23 cellular contexts compared by ENCODE assay signal in genomic region chr15:74464897-74465296, GRCh38. TPM values are rescaled to one million over a fixed set of nuclear protein-coding genes. Genes with fewer than 3 reads are reported as not detected.
DNase-seq lines count a peak whose midpoint lies in the region; ATAC-seq and TF ChIP-seq lines count a peak whose summit lies in the region.
"Had no signal": no experiment of that assay in that cellular context is flagged by ENCODE, and none has a peak within 500 bp of the region (broad histone marks: within the 10 kb centered on the region; RNA-seq: fewer than 3 reads in every experiment).

No MANE protein-coding gene starts in this region.

- no peak for ATAC-seq in activated naive CD8-positive, alpha-beta T cell treated with anti-CD3 and anti-CD28 coated beads, Interleukin-2, amount 10 ng/mL, durations not matched to agents 7 days and 5 days (ENCODE audit: low read depth)
- ATAC-seq: GM23338 had no signal

- H3K4me3 ChIP-seq in MG63: no peak overlapping the region
- H3K4me3 ChIP-seq: BLaER1, GM23338, HAP-1, PC-9 had no signal

- H3K4me1 Mint-ChIP-seq in activated naive CD8-positive, alpha-beta T cell treated with anti-CD3 and anti-CD28 coated beads, Interleukin-2, amount 10 ng/mL, durations not matched to agents 7 days and 5 days: peaks cover 36% of the 10 kb centered on the region
- H3K4me1 Mint-ChIP-seq in activated naive CD8-positive, alpha-beta T cell treated with anti-CD3 and anti-CD28 coated beads for 36 hours: peaks cover 34% of the 10 kb centered on the region
- peaks cover 37% of the 10 kb centered on the region for H3K4me1 Mint-ChIP-seq in activated T-helper 2 cell treated with anti-CD3 and anti-CD28 coated beads, Interferon-gamma antibody, Interleukin-2, Interleukin-4, amounts not matched to agents 10 μg/mL and 5 μg/mL and 100 μg/mL, durations not matched to agents 14 hours and 24 hours and 36 hours (ENCODE audit: low read depth)

- H3K27ac Mint-ChIP-seq in activated naive CD8-positive, alpha-beta T cell treated with anti-CD3 and anti-CD28 coated beads, Interleukin-2, amount 10 ng/mL, durations not matched to agents 7 days and 5 days: no peak overlapping the region
- no peak overlapping the region for H3K27ac Mint-ChIP-seq in activated naive CD8-positive, alpha-beta T cell treated with anti-CD3 and anti-CD28 coated beads for 36 hours
- H3K27ac Mint-ChIP-seq in activated T-helper 2 cell treated with anti-CD3 and anti-CD28 coated beads, Interferon-gamma antibody, Interleukin-2, Interleukin-4, amounts not matched to agents 10 μg/mL and 5 μg/mL and 100 μg/mL, durations not matched to agents 14 hours and 24 hours and 36 hours: peak overlapping the region; percentile 10
- H3K27ac Mint-ChIP-seq: CD4-positive, alpha-beta T cell; GM23338 had no signal

- H3K36me3 ChIP-seq in MG63: peaks cover 5% of the 10 kb centered on the region; the same call in 1 of the 2 replicates

- POLR2A ChIA-PET in activated naive CD8-positive, alpha-beta T cell treated with anti-CD3 and anti-CD28 coated beads, Interleukin-2, amount 10 ng/mL, durations not matched to agents 7 days and 5 days (lab: Charles Lee): no interaction called here

- peak overlapping the region; percentile 57 for H3K4me3 Mint-ChIP-seq in activated naive CD8-positive, alpha-beta T cell treated with anti-CD3 and anti-CD28 coated beads, Interleukin-2, amount 10 ng/mL, durations not matched to agents 7 days and 5 days
- H3K4me3 Mint-ChIP-seq in activated naive CD8-positive, alpha-beta T cell treated with anti-CD3 and anti-CD28 coated beads for 36 hours: no peak overlapping the region
- H3K4me3 Mint-ChIP-seq in activated T-helper 2 cell treated with anti-CD3 and anti-CD28 coated beads, Interferon-gamma antibody, Interleukin-2, Interleukin-4, amounts not matched to agents 10 μg/mL and 5 μg/mL and 100 μg/mL, durations not matched to agents 14 hours and 24 hours and 36 hours (ENCODE audit: low read depth): no peak overlapping the region
- H3K4me3 Mint-ChIP-seq: GM23338 had no signal

- no peak for DNase-seq in activated naive CD8-positive, alpha-beta T cell treated with anti-CD3 and anti-CD28 coated beads, Interleukin-2, amount 10 ng/mL, durations not matched to agents 7 days and 5 days
- no peak for DNase-seq in activated naive CD8-positive, alpha-beta T cell treated with anti-CD3 and anti-CD28 coated beads for 36 hours
- DNase-seq in MG63 (peak; percentile 53), NCI-H2029 treated with DMSO at 0.1 percent for 48 hours (lab: John Stamatoyannopoulos, UW) (no peak), NCI-H510A treated with DMSO at 0.1 percent for 48 hours (lab: John Stamatoyannopoulos, UW) (no peak), GM10266 (ENCODE audit: extremely low spot score) (no peak)
- DNase-seq in activated T-helper 2 cell treated with anti-CD3 and anti-CD28 coated beads, Interferon-gamma antibody, Interleukin-2, Interleukin-4, amounts not matched to agents 10 μg/mL and 5 μg/mL and 100 μg/mL, durations not matched to agents 14 hours and 24 hours and 36 hours (ENCODE audit: low spot score): no peak
- DNase-seq: CD4-positive, alpha-beta T cell; COR-L47; DMS79 treated with DMSO at 0.1 percent for 48 hours; NCI-H1105 treated with DMSO at 0.1 percent for 48 hours; NCI-H2081; NCI-H2171; NCI-H345; NCI-H524 treated with DMSO at 0.1 percent for 48 hours; NCI-H82; PC-9; RPMI8226; SHP77 had no signal

- peaks cover 25% of the 10 kb centered on the region for H3K36me3 Mint-ChIP-seq in activated naive CD8-positive, alpha-beta T cell treated with anti-CD3 and anti-CD28 coated beads, Interleukin-2, amount 10 ng/mL, durations not matched to agents 7 days and 5 days
- H3K36me3 Mint-ChIP-seq in activated naive CD8-positive, alpha-beta T cell treated with anti-CD3 and anti-CD28 coated beads for 36 hours: peaks cover 22% of the 10 kb centered on the region
- peaks cover 43% of the 10 kb centered on the region for H3K36me3 Mint-ChIP-seq in activated T-helper 2 cell treated with anti-CD3 and anti-CD28 coated beads, Interferon-gamma antibody, Interleukin-2, Interleukin-4, amounts not matched to agents 10 μg/mL and 5 μg/mL and 100 μg/mL, durations not matched to agents 14 hours and 24 hours and 36 hours (ENCODE audit: low read depth)

- no peaks in the 10 kb centered on the region for H3K27me3 Mint-ChIP-seq in activated naive CD8-positive, alpha-beta T cell treated with anti-CD3 and anti-CD28 coated beads, Interleukin-2, amount 10 ng/mL, durations not matched to agents 7 days and 5 days
- no peaks in the 10 kb centered on the region for H3K27me3 Mint-ChIP-seq in activated naive CD8-positive, alpha-beta T cell treated with anti-CD3 and anti-CD28 coated beads for 36 hours
- H3K27me3 Mint-ChIP-seq in activated T-helper 2 cell treated with anti-CD3 and anti-CD28 coated beads, Interferon-gamma antibody, Interleukin-2, Interleukin-4, amounts not matched to agents 10 μg/mL and 5 μg/mL and 100 μg/mL, durations not matched to agents 14 hours and 24 hours and 36 hours (ENCODE audit: low read depth): no peaks in the 10 kb centered on the region
- H3K27me3 Mint-ChIP-seq: CD4-positive, alpha-beta T cell had no signal

- H3K9me3 Mint-ChIP-seq in activated naive CD8-positive, alpha-beta T cell treated with anti-CD3 and anti-CD28 coated beads, Interleukin-2, amount 10 ng/mL, durations not matched to agents 7 days and 5 days: peaks cover 4% of the 10 kb centered on the region
- H3K9me3 Mint-ChIP-seq in activated naive CD8-positive, alpha-beta T cell treated with anti-CD3 and anti-CD28 coated beads for 36 hours: peaks cover 6% of the 10 kb centered on the region
- H3K9me3 Mint-ChIP-seq in activated T-helper 2 cell treated with anti-CD3 and anti-CD28 coated beads, Interferon-gamma antibody, Interleukin-2, Interleukin-4, amounts not matched to agents 10 μg/mL and 5 μg/mL and 100 μg/mL, durations not matched to agents 14 hours and 24 hours and 36 hours: peaks cover 10% of the 10 kb centered on the region
- H3K9me3 Mint-ChIP-seq: CD4-positive, alpha-beta T cell; IgD-negative memory B cell had no signal

- intact Hi-C loops in activated T-helper 2 cell treated with anti-CD3 and anti-CD28 coated beads, Interferon-gamma antibody, Interleukin-2, Interleukin-4, amounts not matched to agents 10 μg/mL and 5 μg/mL and 100 μg/mL, durations not matched to agents 14 hours and 24 hours and 36 hours (cut with micrococcal nuclease): loop anchor here (10.0 kb wide), 2 partner anchors 470 to 990 kb away; partner anchors contain the start of genes PML, SIN3A and STOML1

- H3K9me3 ChIP-seq in MG63: peaks cover 10% of the 10 kb centered on the region
- H3K9me3 ChIP-seq: BLaER1 had no signal

- no peak for TF ChIP-seq CTCF in GM10266 (IDR thresholded peaks at IDR 0.05; ENCODE audit: control insufficient read depth, insufficient read depth, low read depth, missing control alignments)

- no peaks in the 10 kb centered on the region for H3K27me3 ChIP-seq in MG63
- H3K27me3 ChIP-seq: BLaER1 had no signal

RNA-seq across cellular contexts. Expression of gene UBL7, which starts 3.9 kb away (rescaled TPM):
- 10 to 100 TPM; 55.3 to 63.2 TPM for total RNA-seq in activated naive CD8-positive, alpha-beta T cell treated with anti-CD3 and anti-CD28 coated beads, Interleukin-2, amount 10 ng/mL, durations not matched to agents 7 days and 5 days
- total RNA-seq in activated naive CD8-positive, alpha-beta T cell treated with anti-CD3 and anti-CD28 coated beads for 36 hours: 10 to 100 TPM; 56.6 to 56.8 TPM
- 90.0 and 116 TPM in 2 replicates for total RNA-seq in MG63 (2014; rRNA removed; shearing (Covaris generic); ENCODE audit: low replicate concordance)
- total RNA-seq in activated T-helper 2 cell treated with anti-CD3 and anti-CD28 coated beads, Interferon-gamma antibody, Interleukin-2, Interleukin-4, amounts not matched to agents 10 μg/mL and 5 μg/mL and 100 μg/mL, durations not matched to agents 14 hours and 24 hours and 36 hours: 55.3 and 59.1 TPM in 2 replicates

RNA-seq across cellular contexts. Expression of gene SEMA7A, which starts 31.1 kb away (rescaled TPM):
- 10 to 100 TPM; 15.2 to 15.8 TPM for total RNA-seq in activated naive CD8-positive, alpha-beta T cell treated with anti-CD3 and anti-CD28 coated beads, Interleukin-2, amount 10 ng/mL, durations not matched to agents 7 days and 5 days
- total RNA-seq in activated naive CD8-positive, alpha-beta T cell treated with anti-CD3 and anti-CD28 coated beads for 36 hours: 10 to 100 TPM; 48.8 to 51.4 TPM
- 10.5 and 12.0 TPM in 2 replicates for total RNA-seq in MG63 (2014; rRNA removed; shearing (Covaris generic); ENCODE audit: low replicate concordance)
- total RNA-seq in activated T-helper 2 cell treated with anti-CD3 and anti-CD28 coated beads, Interferon-gamma antibody, Interleukin-2, Interleukin-4, amounts not matched to agents 10 μg/mL and 5 μg/mL and 100 μg/mL, durations not matched to agents 14 hours and 24 hours and 36 hours: 45.9 and 50.3 TPM in 2 replicates
